ENCODE assay signal across 7 cellular contexts in the genomic region with DNA sequence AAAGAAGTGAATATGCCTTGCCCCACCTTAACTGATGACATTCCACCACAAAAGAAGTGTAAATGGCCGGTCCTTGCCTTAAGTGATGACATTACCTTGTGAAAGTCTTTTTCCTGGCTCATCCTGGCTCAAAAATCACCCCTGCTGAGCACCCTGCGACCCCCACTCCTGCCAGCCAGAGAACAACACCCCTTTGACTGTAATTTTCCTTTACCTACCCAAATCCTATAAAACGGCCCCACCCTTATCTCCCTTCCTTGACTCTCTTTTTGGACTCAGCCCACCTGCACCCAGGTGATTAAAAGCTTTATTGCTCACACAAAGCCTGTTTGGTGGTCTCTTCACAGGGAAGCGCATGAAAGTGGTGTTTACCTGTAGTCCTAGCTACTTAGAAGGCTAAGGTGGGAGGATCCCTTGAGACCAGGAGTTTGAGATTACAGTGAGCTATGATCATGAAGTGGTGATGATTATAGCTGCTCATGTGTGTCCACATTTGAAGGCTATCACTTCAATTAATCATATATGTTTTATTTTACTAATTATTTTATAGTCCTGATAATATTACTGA.
DNase-seq lines count a peak whose midpoint lies in the region; FAIRE-seq and TF ChIP-seq lines count a peak whose summit lies in the region.
"Not testable (repeated sequence)": the region's sequence is repeated elsewhere in the genome, so short reads cannot be mapped to it uniquely, and the experiment has no call there.

No MANE protein-coding gene starts in this region.

- not testable (repeated sequence) for H3K36me3 ChIP-seq in HUES48 (ENCODE audit: control insufficient read depth, insufficient read depth, low read length); H1 (ENCODE audit: control insufficient read depth in 2 of 4, insufficient read depth in 4 of 4, low read length in 3 of 4); iPS-15b (ENCODE audit: control insufficient read depth, insufficient read depth, low read length); mesendoderm (ENCODE audit: control insufficient read depth, insufficient read depth, low read length)

- POLR2A ChIA-PET in H1 (lab: Charles Lee; ENCODE audit: partially characterized antibody) = not testable (repeated sequence)

- peak overlapping the region; percentile 76; the same call in 1 of the 2 replicates for H2BK5ac ChIP-seq in H1 (ENCODE audit: low read depth, low read length)
- not testable (repeated sequence) for H2BK5ac ChIP-seq in mesendoderm (ENCODE audit: low read length)

- TF ChIP-seq CTCF in H1 (IDR thresholded peaks at IDR 0.05; ENCODE audit: control extremely low read depth in 1 of 3, insufficient read depth in 1 of 3, low read depth in 1 of 3, low read length in 3 of 3) = not testable (repeated sequence)

- not testable (repeated sequence) for H2BK120ac ChIP-seq in H1 (replicated peaks; ENCODE audit: low read depth, low read length); mesendoderm (ENCODE audit: low read depth, low read length)

- not testable (repeated sequence) for H3K79me1 ChIP-seq in H1 (ENCODE audit: low read depth, low read length); mesendoderm (ENCODE audit: low read length)

- H3K9me3 ChIP-seq in HUES48 (ENCODE audit: control insufficient read depth, insufficient read depth, low read length); H1 (ENCODE audit: insufficient read depth in 2 of 2, low read depth in 1 of 2, low read length in 1 of 2); iPS-15b (ENCODE audit: control insufficient read depth, insufficient read depth, low read length): not testable (repeated sequence)

- not testable (repeated sequence) for H3K4ac ChIP-seq in H1 (replicated peaks; ENCODE audit: insufficient read length, low read depth, low read length); mesendoderm (ENCODE audit: low read depth, low read length)

- CTCF ChIA-PET in H1 (lab: Charles Lee; ENCODE audit: partially characterized antibody) = interaction anchor here (0.9 kb wide), 1 partner anchor 247 kb away, joined by 3 read pairs; no protein-coding TSS in a partner anchor

- H2AK5ac ChIP-seq in H1 (ENCODE audit: low read depth, low read length); mesendoderm (ENCODE audit: low read length): not testable (repeated sequence)

- H3K56ac ChIP-seq in H1 (replicated peaks; ENCODE audit: insufficient read length, low read depth, low read length); mesendoderm (ENCODE audit: low read length): not testable (repeated sequence)

- H2AFZ ChIP-seq in H1 (ENCODE audit: low read length) = not testable (repeated sequence)

- H3K18ac ChIP-seq in H1 (ENCODE audit: extremely low read depth, low read length); mesendoderm (ENCODE audit: low read length): not testable (repeated sequence)

- H4K5ac ChIP-seq in H1 (ENCODE audit: insufficient read length, low read depth, low read length); mesendoderm (ENCODE audit: low read length): not testable (repeated sequence)

- peaks cover 11% of the 10 kb centered on the region for H3K4me1 ChIP-seq in HUES48 (ENCODE audit: control insufficient read depth, insufficient read depth, low read length)
- not testable (repeated sequence) for H3K4me1 ChIP-seq in H1 (replicated peaks in 1 of 4; ENCODE audit: control insufficient read depth in 3 of 4, insufficient read depth in 4 of 4, low read length in 3 of 4); iPS-15b (ENCODE audit: control insufficient read depth, insufficient read depth, low read length); mesendoderm (ENCODE audit: control insufficient read depth, low read depth, low read length)

- not testable (repeated sequence) for TF ChIP-seq POLR2A in H1 (IDR thresholded peaks at IDR 0.05; ENCODE audit: control extremely low read depth in 1 of 2, low read depth in 2 of 2, low read length in 2 of 2)

- not testable (repeated sequence) for TF ChIP-seq RAD21 in H1 (IDR thresholded peaks at IDR 0.05 in 1 of 2, conservative IDR thresholded peaks at IDR 0.05 in 1 of 2; ENCODE audit: low read depth in 2 of 2, low read length in 2 of 2)

- H2BK15ac ChIP-seq in H1 (ENCODE audit: low read length); mesendoderm (replicated peaks; ENCODE audit: low read depth): not testable (repeated sequence)

- not testable (repeated sequence) for H3K14ac ChIP-seq in H1 (ENCODE audit: insufficient read length)

- not testable (repeated sequence) for H4K20me1 ChIP-seq in H1 (replicated peaks in 1 of 2; ENCODE audit: control insufficient read depth in 1 of 2, insufficient read depth in 2 of 2, low read length in 2 of 2)

- not testable (repeated sequence) for H3K27me3 ChIP-seq in HUES48 (ENCODE audit: control insufficient read depth, insufficient read depth, low read length); H1 (replicated peaks in 1 of 4; ENCODE audit: control insufficient read depth in 3 of 4, extremely low read depth in 1 of 4, insufficient read depth in 3 of 4, low read length in 3 of 4); iPS-15b (ENCODE audit: control insufficient read depth, insufficient read depth, low read length); mesendoderm (ENCODE audit: insufficient read depth, low read length, poor library complexity)

- DNase-seq in ELF-1 (ENCODE audit: low read depth, low spot score) (peak; percentile 57), NCI-H82 (lab: John Stamatoyannopoulos, UW) (peak; percentile 6), H1 (ENCODE audit: low read depth in 1 of 2, low spot score in 2 of 2) (peak; percentile 49 to 56), iPS DF 19.7 (ENCODE audit: low read depth, low spot score) (peak; percentile 71), mesendoderm (peak; percentile 59)

- not testable (repeated sequence) for H2BK20ac ChIP-seq in H1 (ENCODE audit: low read length)

- not testable (repeated sequence) for H4K91ac ChIP-seq in H1 (replicated peaks; ENCODE audit: insufficient read length, low read length)

- H3K4me2 ChIP-seq in H1 (ENCODE audit: insufficient read depth in 1 of 2, low read depth in 2 of 2, low read length in 2 of 2) = peak overlapping the region in 1 of 2 experiments; percentile 28; a peak in 2 of 4 replicates
- not testable (repeated sequence) for H3K4me2 ChIP-seq in mesendoderm (ENCODE audit: low read length)

- not testable (repeated sequence) for H3K4me3 ChIP-seq in HUES48 (ENCODE audit: low read depth, low read length); H1 (ENCODE audit: extremely low read depth in 1 of 4, insufficient read depth in 2 of 4, low read depth in 3 of 4, low read length in 4 of 4); iPS-15b (ENCODE audit: low read depth, low read length); mesendoderm (ENCODE audit: low read length)

- H3K23ac ChIP-seq in H1 (ENCODE audit: insufficient read length); mesendoderm (ENCODE audit: low read length): not testable (repeated sequence)

- not testable (repeated sequence) for H3K79me2 ChIP-seq in H1 (ENCODE audit: control insufficient read depth in 1 of 2, insufficient read depth in 2 of 2, low read length in 2 of 2); mesendoderm (ENCODE audit: control insufficient read depth, insufficient read depth, low read length)

- not testable (repeated sequence) for H3K9ac ChIP-seq in HUES48 (ENCODE audit: low read depth, low read length); H1 (replicated peaks in 1 of 4; ENCODE audit: extremely low read depth in 1 of 4, low read depth in 3 of 4, low read length in 3 of 4); mesendoderm (ENCODE audit: low read length)
- H3K9ac ChIP-seq in iPS-15b (ENCODE audit: low read depth, low read length) = peak overlapping the region; percentile 8

- H3K27ac ChIP-seq in HUES48 (ENCODE audit: low read depth, low read length) (peak overlapping the region; percentile 74), H1 (ENCODE audit: low read depth, low read length) (peak overlapping the region; percentile 52; the same call in 1 of the 2 replicates)
- H3K27ac ChIP-seq in mesendoderm (ENCODE audit: low read depth, low read length) = not testable (repeated sequence)

- TF ChIP-seq EP300 in H1 (IDR thresholded peaks at IDR 0.05; ENCODE audit: borderline replicate concordance in 1 of 2, low read depth in 2 of 2, low read length in 2 of 2) = not testable (repeated sequence)

- 0 out of 2 replicates have a peak overlapping the region, but pooled peaks have one; percentile 33 for H2BK12ac ChIP-seq in H1 (ENCODE audit: low read depth, low read length)

- H3K23me2 ChIP-seq in H1 (ENCODE audit: low read depth, low read length) = not testable (repeated sequence)

- FAIRE-seq in H1 (lab: Jason Lieb, UNC) = not testable (repeated sequence)

- 40% methylated on average over 4 of the region's 4 CpGs; no CpG with 5 or more reads in 1 of the 2 experiments for WGBS in H1 (ENCODE audit: extremely low coverage in 1 of 2, insufficient coverage in 1 of 2, insufficient read length in 1 of 2, insufficient replicate concordance in 2 of 2, low coverage in 1 of 2, low lambda C conversion rate in 2 of 2, missing lambda C conversion rate in 1 of 2), 2 experiments
- no CpG with 5 or more reads among the region's 4 CpGs for WGBS in mesendoderm (ENCODE audit: extremely low coverage, insufficient coverage, low lambda C conversion rate)

- not testable (repeated sequence) for H4K8ac ChIP-seq in H1 (ENCODE audit: extremely low read depth, insufficient read depth, low read length); mesendoderm (ENCODE audit: low read depth, low read length)

Comparison
In these comparisons a context has a peak if more than half of its experiments do, and no peak if none do; other contexts are left out.
1. DNase-seq: peak in every context shown above with its lines; median percentile 71 in iPS DF 19.7; 59 in mesendoderm; 57 in ELF-1; 52 in H1; 6 in NCI-H82.